ENCODE assay signal across 16 cellular contexts in genomic region chr12:32462908-32463307, GRCh38.
DNase-seq lines count a peak whose midpoint lies in the region; ATAC-seq and TF ChIP-seq lines count a peak whose summit lies in the region.
"Had no signal": no experiment of that assay in that cellular context is flagged by ENCODE, and none has a peak within 500 bp of the region (broad histone marks: within the 10 kb centered on the region; RNA-seq: fewer than 3 reads in every experiment).

No MANE protein-coding gene starts in this region.

- H3K18ac ChIP-seq in mesendoderm (ENCODE audit: low read length): no peak overlapping the region

- peak overlapping the region; percentile 56 for H4K8ac ChIP-seq in mesendoderm (ENCODE audit: low read depth, low read length)

- no CpG with 5 or more reads among the region's 2 CpGs for WGBS in mesendoderm (ENCODE audit: extremely low coverage, insufficient coverage, low lambda C conversion rate)

- no peak overlapping the region for H2BK15ac ChIP-seq in mesendoderm (replicated peaks; ENCODE audit: low read depth)

- no peak overlapping the region for H4K5ac ChIP-seq in mesendoderm (ENCODE audit: low read length)

- H4K20me1 ChIP-seq in KMS-11 (ENCODE audit: insufficient read depth): no peaks in the 10 kb centered on the region

- H2BK120ac ChIP-seq in mesendoderm (ENCODE audit: low read depth, low read length): no peak overlapping the region

- H3K23ac ChIP-seq in mesendoderm (ENCODE audit: low read length): no peak overlapping the region

- no peaks in the 10 kb centered on the region for H3K36me3 ChIP-seq in right atrium auricular region
- no peaks in the 10 kb centered on the region for H3K36me3 ChIP-seq in KMS-11 (ENCODE audit: insufficient read depth)
- no peaks in the 10 kb centered on the region for H3K36me3 ChIP-seq in mesendoderm (ENCODE audit: control insufficient read depth, insufficient read depth, low read length)
- H3K36me3 ChIP-seq: HAP-1 had no signal

- ATAC-seq in left ventricle myocardium superior (peak; percentile 26), HG02870 (IDR thresholded peaks at IDR 0.05; ENCODE audit: unreplicated experiment) (no peak)

- H3K4me2 ChIP-seq in KMS-11 (peak overlapping the region; percentile 60), mesendoderm (ENCODE audit: low read length) (no peak overlapping the region)

- no peak overlapping the region for H3K56ac ChIP-seq in mesendoderm (ENCODE audit: low read length)

- no peak for DNase-seq in left ventricle myocardium superior
- no peak for DNase-seq in right atrium auricular region (ENCODE audit: low spot score)
- no peak for DNase-seq in mesendoderm
- no peak for DNase-seq in effector CD4-positive, alpha-beta T cell
- no peak for DNase-seq in DMS 273 (lab: John Stamatoyannopoulos, UW; ENCODE audit: unreplicated experiment)
- DNase-seq: CD8-positive, alpha-beta memory T cell; DMS53; NCI-H1417; NCI-H187; NCI-H2171; NCI-H526; Right ventricle myocardium superior had no signal

- H3K27ac ChIP-seq in right atrium auricular region (no peak overlapping the region), KMS-11 (peak overlapping the region; percentile 85), mesendoderm (ENCODE audit: low read depth, low read length) (no peak overlapping the region)
- H3K27ac ChIP-seq: HL-60 had no signal

- TF ChIP-seq CTCF in right atrium auricular region (IDR thresholded peaks at IDR 0.05) (no peak), KMS-11 (conservative IDR thresholded peaks at IDR 0.05; ENCODE audit: low read depth, low read length) (no peak)

- H3K79me2 ChIP-seq in KMS-11 (ENCODE audit: insufficient read depth, low read depth): no peaks in the 10 kb centered on the region
- H3K79me2 ChIP-seq in mesendoderm (ENCODE audit: control insufficient read depth, insufficient read depth, low read length): peaks cover 12% of the 10 kb centered on the region

- H3K79me1 ChIP-seq in mesendoderm (ENCODE audit: low read length): no peaks in the 10 kb centered on the region

- H3K9ac ChIP-seq in KMS-11: peak overlapping the region; percentile 40; the same call in 1 of the 2 replicates
- H3K9ac ChIP-seq in mesendoderm (ENCODE audit: low read length): no peak overlapping the region

- H2AFZ ChIP-seq in KMS-11 (ENCODE audit: low read depth): peak overlapping the region; percentile 4; the same call in 1 of the 2 replicates

- intact Hi-C loops in left ventricle myocardium superior (cut with micrococcal nuclease): no loop called here

- H3K4me3 ChIP-seq in right atrium auricular region (no peak overlapping the region), KMS-11 (IDR thresholded peaks at IDR 0.05; ENCODE audit: insufficient read depth, low read depth, low read length) (no peak overlapping the region), mesendoderm (ENCODE audit: low read length) (no peak overlapping the region)
- H3K4me3 ChIP-seq: HAP-1 had no signal

- no peaks in the 10 kb centered on the region for H3K27me3 ChIP-seq in right atrium auricular region
- H3K27me3 ChIP-seq in KMS-11 (ENCODE audit: insufficient read depth, low read depth): no peaks in the 10 kb centered on the region
- H3K27me3 ChIP-seq in mesendoderm (ENCODE audit: insufficient read depth, low read length, poor library complexity): no peaks in the 10 kb centered on the region

- no peaks in the 10 kb centered on the region for H3K9me3 ChIP-seq in right atrium auricular region
- H3K9me3 ChIP-seq: HAP-1 had no signal

- no peak overlapping the region for H2BK5ac ChIP-seq in mesendoderm (ENCODE audit: low read length)

- no peak overlapping the region for H3K4ac ChIP-seq in mesendoderm (ENCODE audit: low read depth, low read length)

- H3K4me1 ChIP-seq in right atrium auricular region: peaks cover 0 to 12% of the 10 kb centered on the region in 2 donors
- peaks cover 44% of the 10 kb centered on the region for H3K4me1 ChIP-seq in KMS-11 (ENCODE audit: low read depth, poor library complexity, severe bottlenecking)
- H3K4me1 ChIP-seq in mesendoderm (ENCODE audit: control insufficient read depth, low read depth, low read length): no peaks in the 10 kb centered on the region
- H3K4me1 ChIP-seq: HAP-1 had no signal

- no peak overlapping the region for H2AK5ac ChIP-seq in mesendoderm (ENCODE audit: low read length)
